ENCODE assay signal across 8 cellular contexts in genomic region chr2:71226391-71226964, GRCh38. TPM values are rescaled to one million over a fixed set of nuclear protein-coding genes. Genes with fewer than 3 reads are reported as not detected.
DNase-seq lines count a peak whose midpoint lies in the region; ATAC-seq, FAIRE-seq and TF ChIP-seq lines count a peak whose summit lies in the region.

No MANE protein-coding gene starts in this region.

- H4K5ac ChIP-seq in H9 (ENCODE audit: insufficient read length, low read depth, low read length), result no peak overlapping the region

- POLR2A ChIA-PET in naive thymus-derived CD8-positive, alpha-beta T cell (lab: Charles Lee), result interaction anchor here (1.0 to 2.1 kb wide), 10 partner anchors 14 to 1845 kb away, joined by 3 to 21 read pairs (median 6); partner anchors contain the start of genes C2orf42, MCEE, MPHOSPH10 and NAGK

- H3K4me1 Mint-ChIP-seq in H9, result peaks cover 11 to 13% of the 10 kb centered on the region in 2 experiments
- H3K4me1 Mint-ChIP-seq in naive thymus-derived CD8-positive, alpha-beta T cell, result peaks cover 10 to 35% (median 27%) of the 10 kb centered on the region in 4 donors

- H3K79me2 ChIP-seq in H9 (ENCODE audit: insufficient read depth, low read length), result no peaks in the 10 kb centered on the region

- H2BK5ac ChIP-seq in H9 (ENCODE audit: insufficient read length, low read length), result no peak overlapping the region

- no peak overlapping the region for H3K4ac ChIP-seq in H9 (ENCODE audit: low read depth, low read length)

- no peak for TF ChIP-seq EP300 in esophagus muscularis mucosa (IDR thresholded peaks at IDR 0.05)

- H2AK5ac ChIP-seq in H9 (ENCODE audit: insufficient read length, low read length), result no peak overlapping the region

- no peak for FAIRE-seq in D721Med (lab: Jason Lieb, UNC)

- H4K20me1 ChIP-seq in H9 (ENCODE audit: control insufficient read depth, insufficient read depth, insufficient read length), result no peaks in the 10 kb centered on the region

- no peak overlapping the region for H2BK20ac ChIP-seq in H9 (ENCODE audit: low read depth, low read length, poor library complexity, severe bottlenecking)

- ATAC-seq in naive thymus-derived CD8-positive, alpha-beta T cell, result peak; percentile 30 to 43

- H4K91ac ChIP-seq in H9 (ENCODE audit: insufficient read length, low read depth, low read length), result no peak overlapping the region

- DNase-seq in Daoy (ENCODE audit: low read depth), result peak; percentile 32
- DNase-seq in H9, result peak; percentile 43
- peak; percentile 70 for DNase-seq in NCI-H146 (lab: John Stamatoyannopoulos, UW)
- DNase-seq in activated CD4-positive, alpha-beta T cell treated with anti-CD3 and anti-CD28 coated beads, Interleukin-2, amount 50 U/mL, for 48 hours, result peak; percentile 29 to 40
- no peak for DNase-seq in esophagus muscularis mucosa (ENCODE audit: extremely low spot score)
- DNase-seq in naive thymus-derived CD8-positive, alpha-beta T cell, result peak in 6 of 10 donors; percentile 4 to 68 (median 19)
- DNase-seq in D721Med (ENCODE audit: insufficient read length, low spot score), result no peak

- TF ChIP-seq POLR2A in esophagus muscularis mucosa (IDR thresholded peaks at IDR 0.05; ENCODE audit: low read depth), result no peak

- H3K27ac ChIP-seq in H9 (ENCODE audit: insufficient read length, low read depth, low read length), result no peak overlapping the region
- H3K27ac ChIP-seq in esophagus muscularis mucosa (replicated peaks in 1 of 4), result peak overlapping the region; percentile 87 to 94 (median 90)
- H3K27ac ChIP-seq in urinary bladder (ENCODE audit: low read depth), result peak overlapping the region; percentile 68

- intact Hi-C loops in esophagus muscularis mucosa (cut with DNase I), result loop anchor here (5.0 kb wide), 1 partner anchor 51 kb away; no protein-coding TSS in a partner anchor

- H3K56ac ChIP-seq in H9 (ENCODE audit: insufficient read length, low read depth, low read length), result no peak overlapping the region

- H3K14ac ChIP-seq in H9 (ENCODE audit: insufficient read depth, low read length), result peak overlapping the region; percentile 19; the same call in 1 of the 2 replicates

- H3K4me2 ChIP-seq in H9 (ENCODE audit: insufficient read depth, insufficient read length, low read length), result peak overlapping the region; percentile 89

- H3K9me3 Mint-ChIP-seq in H9, result peaks cover 2 to 14% of the 10 kb centered on the region in 2 experiments; a peak in 4 of 5 replicates
- H3K9me3 Mint-ChIP-seq in naive thymus-derived CD8-positive, alpha-beta T cell, result no peaks in the 10 kb centered on the region

- H3K36me3 Mint-ChIP-seq in H9 (ENCODE audit: insufficient read depth in 1 of 3, low read depth in 3 of 3), result peaks cover 0 to 7% (median 5%) of the 10 kb centered on the region in 3 experiments; a peak in 5 of 7 replicates
- peaks cover 0 to 9% (median 4%) of the 10 kb centered on the region in 3 donors for H3K36me3 Mint-ChIP-seq in naive thymus-derived CD8-positive, alpha-beta T cell

- no CpG with 5 or more reads among the region's 46 CpGs for WGBS in H9 (ENCODE audit: extremely low coverage, insufficient read length, low lambda C conversion rate)
- 2% methylated on average over 23 of the region's 46 CpGs for WGBS in esophagus muscularis mucosa
- WGBS in urinary bladder, result under 1% methylated on average over 46 of the region's 46 CpGs

- H4K8ac ChIP-seq in H9 (replicated peaks; ENCODE audit: insufficient read length, low read depth, low read length), result no peak overlapping the region

- H3K4me1 ChIP-seq in H9 (ENCODE audit: insufficient read depth, low read length), result no peaks in the 10 kb centered on the region
- peaks cover 0 to 26% (median 21%) of the 10 kb centered on the region in 4 donors for H3K4me1 ChIP-seq in esophagus muscularis mucosa
- no peaks in the 10 kb centered on the region for H3K4me1 ChIP-seq in urinary bladder (ENCODE audit: insufficient read depth)

- no peaks in the 10 kb centered on the region for H3K9me3 ChIP-seq in H9 (ENCODE audit: control insufficient read depth, low read depth, low read length)
- H3K9me3 ChIP-seq in esophagus muscularis mucosa, result no peaks in the 10 kb centered on the region

- H3K36me3 ChIP-seq in esophagus muscularis mucosa (peaks cover 0 to 5% (median 0%) of the 10 kb centered on the region in 4 donors), urinary bladder (ENCODE audit: insufficient read depth) (no peaks in the 10 kb centered on the region)

- no peak overlapping the region for H2BK12ac ChIP-seq in H9 (ENCODE audit: insufficient read length, low read depth, low read length)

- TF ChIP-seq CTCF in H9 (conservative IDR thresholded peaks at IDR 0.05) (0 out of 3 replicates have a peak, but pooled peaks have one; percentile 31), esophagus muscularis mucosa (IDR thresholded peaks at IDR 0.05) (no peak), D721Med (IDR thresholded peaks at IDR 0.05; ENCODE audit: insufficient read depth, missing control alignments) (no peak)

- H3K79me1 ChIP-seq in H9 (ENCODE audit: insufficient read depth, low read depth, low read length, poor library complexity, severe bottlenecking), result no peaks in the 10 kb centered on the region

- peak overlapping the region; percentile 88 to 92 (median 92) for H3K4me3 ChIP-seq in esophagus muscularis mucosa
- H3K4me3 ChIP-seq in urinary bladder (ENCODE audit: low read depth, low read length), result peak overlapping the region; percentile 82

- peak overlapping the region; percentile 95 to 96 for H3K4me3 Mint-ChIP-seq in H9
- H3K4me3 Mint-ChIP-seq in naive thymus-derived CD8-positive, alpha-beta T cell, result peak overlapping the region; percentile 93 to 99 (median 97)

- no peaks in the 10 kb centered on the region for H3K27me3 ChIP-seq in H9 (ENCODE audit: insufficient read depth, low read length)
- no peaks in the 10 kb centered on the region for H3K27me3 ChIP-seq in esophagus muscularis mucosa

- peaks cover 12% of the 10 kb centered on the region for H3K27me3 Mint-ChIP-seq in H9 (ENCODE audit: low read depth)
- peaks cover 0 to 8% (median 0%) of the 10 kb centered on the region in 5 donors for H3K27me3 Mint-ChIP-seq in naive thymus-derived CD8-positive, alpha-beta T cell

- H3K18ac ChIP-seq in H9 (ENCODE audit: insufficient read length, low read depth, low read length), result peak overlapping the region; percentile 24

- H3K23ac ChIP-seq in H9 (ENCODE audit: insufficient read length, low read depth, low read length), result no peak overlapping the region

- H3K23me2 ChIP-seq in H9 (ENCODE audit: insufficient read length, low read depth, low read length, poor library complexity, severe bottlenecking), result peaks cover 6% of the 10 kb centered on the region

- H3K27ac Mint-ChIP-seq in H9, result peak overlapping the region; percentile 94 to 98 (median 97); a peak in 6 of 7 replicates
- H3K27ac Mint-ChIP-seq in naive thymus-derived CD8-positive, alpha-beta T cell, result peak overlapping the region; percentile 82 to 99 (median 96)

- no peak overlapping the region for H2BK15ac ChIP-seq in H9 (ENCODE audit: low read depth, low read length)

- no peak overlapping the region for H2AFZ ChIP-seq in H9 (ENCODE audit: low read length)

- H3T11ph ChIP-seq in H9 (ENCODE audit: low read length), result no peak overlapping the region

- H2BK120ac ChIP-seq in H9 (ENCODE audit: low read depth, low read length, poor library complexity, severe bottlenecking), result no peak overlapping the region

- peak overlapping the region; percentile 32 for H3K9ac ChIP-seq in H9 (ENCODE audit: extremely low read depth, insufficient read length, low read length)

RNA-seq across cellular contexts. Expression of gene PAIP2B, which starts 0.4 kb away (rescaled TPM):
- total RNA-seq in Daoy (2014; rRNA removed; shearing (Covaris generic)), result 2.5 and 3.1 TPM in 2 replicates
- 16.8 and 17.7 TPM in 2 replicates for total RNA-seq in H9 (2021)
- total RNA-seq in esophagus muscularis mucosa, result 10 to 100 TPM; 11.2 to 16.9 (median 12.6) TPM
- 10 to 100 TPM; 12.1 to 12.2 TPM for total RNA-seq in naive thymus-derived CD8-positive, alpha-beta T cell
- 1 to 10 TPM; 1.9 to 2.5 (median 2.2) TPM for polyA plus RNA-seq in naive thymus-derived CD8-positive, alpha-beta T cell
- 7.6 TPM for total RNA-seq in urinary bladder
- polyA plus RNA-seq in urinary bladder, result 4.2 TPM

Comparison
In these comparisons a context has a peak if more than half of its experiments do, and no peak if none do; other contexts are left out.
1. DNase-seq: peak in Daoy (single experiment), H9 (single experiment), NCI-H146 (single experiment), activated CD4-positive, alpha-beta T cell treated with anti-CD3 and anti-CD28 coated beads, Interleukin-2, amount 50 U/mL, for 48 hours (2 of 2) and naive thymus-derived CD8-positive, alpha-beta T cell (6 of 10); none in esophagus muscularis mucosa (single experiment) and D721Med (single experiment).